9 cellular contexts compared by ENCODE assay signal in genomic region chr5:105899726-105900125, GRCh38.
"Had no signal": no experiment of that assay in that cellular context is flagged by ENCODE, and none has a peak within 500 bp of the region (broad histone marks: within the 10 kb centered on the region; RNA-seq: fewer than 3 reads in every experiment).

No MANE protein-coding gene starts in this region.

- H3K4me1 ChIP-seq: HAP-1 had no signal

- H3K27ac ChIP-seq: GM23248, HL-60 had no signal

- ATAC-seq: HCT116, K562 had no signal

- DNase-seq: GM23248, GOT3, H7, HFFc6, IMR-90 had no signal

- H3K4me3 Mint-ChIP-seq: HFFc6 had no signal

- H3K4me3 ChIP-seq: GM23248, HAP-1, K562 had no signal

- H3K9me3 ChIP-seq: HAP-1 had no signal

- H3K27ac Mint-ChIP-seq: HFFc6 had no signal

- H3K36me3 ChIP-seq: HAP-1 had no signal

- H2AFZ ChIP-seq: GM23248 had no signal
